In the genomic region with DNA sequence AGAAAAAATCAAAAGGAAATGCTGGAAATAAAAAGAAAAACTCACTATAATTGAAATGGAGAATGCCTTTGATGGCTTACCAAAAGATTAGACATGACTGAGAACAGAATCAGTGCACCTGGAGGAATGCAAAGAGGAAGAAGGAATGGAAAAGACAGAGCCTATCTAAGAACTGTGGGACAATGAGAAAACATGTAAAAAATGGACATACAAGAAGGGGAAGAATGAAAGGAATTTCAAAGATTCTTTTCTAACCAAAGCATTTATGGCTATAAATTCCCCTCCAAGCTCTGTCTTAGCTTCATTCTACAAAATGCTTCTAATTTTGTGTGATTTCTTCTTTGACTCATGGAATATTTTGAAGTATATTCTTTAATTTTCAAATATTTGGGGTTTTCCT, we compare ENCODE assay signal across 15 cellular contexts. TPM values are rescaled to one million over a fixed set of nuclear protein-coding genes. Genes with fewer than 3 reads are reported as not detected.
DNase-seq lines count a peak whose midpoint lies in the region; ATAC-seq and TF ChIP-seq lines count a peak whose summit lies in the region.
"Had no signal": no experiment of that assay in that cellular context is flagged by ENCODE, and none has a peak within 500 bp of the region (broad histone marks: within the 10 kb centered on the region; RNA-seq: fewer than 3 reads in every experiment).

No MANE protein-coding gene starts in this region.

- H2BK120ac ChIP-seq in trophoblast cell (ENCODE audit: insufficient read depth, low read length, poor library complexity): no peak overlapping the region

- in situ Hi-C loops in mammary epithelial cell (cut with MboI; ENCODE audit: low sequenced_read_pairs in 2 of 2): no loop called here
- in situ Hi-C loops in transverse colon (cut with MboI; ENCODE audit: low pct_ligation_motif_present in 1 of 4, low pct_unique_long_range_greater_than_20kb in 1 of 4, low sequenced_read_pairs in 3 of 4): no loop called here

- H4K12ac ChIP-seq in trophoblast cell (ENCODE audit: low read depth, low read length): no peak overlapping the region

- H3K4me2 ChIP-seq in GM23338: no peak overlapping the region
- no peak overlapping the region for H3K4me2 ChIP-seq in mammary epithelial cell (ENCODE audit: insufficient read depth, low read depth, low read length)
- H3K4me2 ChIP-seq in trophoblast cell (ENCODE audit: low read length): no peak overlapping the region
- H3K4me2 ChIP-seq: A549 had no signal

- no peak for TF ChIP-seq POLR2A in transverse colon (IDR thresholded peaks at IDR 0.05)

- H3K27ac ChIP-seq in GM23338 (ENCODE audit: low read depth) (no peak overlapping the region), mammary epithelial cell (ENCODE audit: insufficient read depth, low read depth, low read length) (no peak overlapping the region), trophoblast cell (ENCODE audit: low read depth, low read length) (peak overlapping the region; percentile 68), transverse colon (no peak overlapping the region)
- H3K27ac ChIP-seq: A549, RWPE1 had no signal

- H3K36me3 ChIP-seq in GM23338 (ENCODE audit: insufficient read depth): no peaks in the 10 kb centered on the region
- H3K36me3 ChIP-seq in mammary epithelial cell (ENCODE audit: insufficient read depth, low read length): no peaks in the 10 kb centered on the region
- H3K36me3 ChIP-seq in trophoblast cell (ENCODE audit: control insufficient read depth in 1 of 2, insufficient read depth in 2 of 2, low read length in 2 of 2): no peaks in the 10 kb centered on the region
- no peaks in the 10 kb centered on the region for H3K36me3 ChIP-seq in transverse colon
- no peaks in the 10 kb centered on the region for H3K36me3 ChIP-seq in H7 (replicated peaks; ENCODE audit: control insufficient read depth, insufficient read depth, low read length)

- no peak overlapping the region for H3K27ac Mint-ChIP-seq in GM23338
- H3K27ac Mint-ChIP-seq: CD4-positive, CD25-positive, alpha-beta regulatory T cell had no signal

- no peak overlapping the region for H4K8ac ChIP-seq in trophoblast cell (ENCODE audit: low read depth, low read length)

- H3K9me3 ChIP-seq in mammary epithelial cell (replicated peaks; ENCODE audit: insufficient read depth, low read length): peaks cover 4% of the 10 kb centered on the region
- peaks cover 22% of the 10 kb centered on the region for H3K9me3 ChIP-seq in trophoblast cell (ENCODE audit: insufficient read depth, low read depth, low read length)
- no peaks in the 10 kb centered on the region for H3K9me3 ChIP-seq in transverse colon

- H3K79me2 ChIP-seq in GM23338 (replicated peaks; ENCODE audit: insufficient read depth) (no peaks in the 10 kb centered on the region), mammary epithelial cell (ENCODE audit: insufficient read depth, low read length) (no peaks in the 10 kb centered on the region), trophoblast cell (ENCODE audit: control insufficient read depth, insufficient read depth, low read length, poor library complexity) (no peaks in the 10 kb centered on the region)

- H3K4me3 ChIP-seq in GM23338 (no peak overlapping the region), mammary epithelial cell (replicated peaks in 1 of 3; ENCODE audit: insufficient read depth in 1 of 3, low read depth in 2 of 3, low read length in 3 of 3) (no peak overlapping the region), trophoblast cell (ENCODE audit: low read depth, low read length) (no peak overlapping the region), transverse colon (no peak overlapping the region), H7 (ENCODE audit: insufficient read depth, low read depth, low read length) (no peak overlapping the region)
- H3K4me3 ChIP-seq: A549 had no signal

- H3K27me3 Mint-ChIP-seq in GM23338 (ENCODE audit: insufficient read depth, low read depth, poor library complexity): peaks cover 3% of the 10 kb centered on the region

- no peak overlapping the region for H2BK12ac ChIP-seq in trophoblast cell (ENCODE audit: low read length)

- CTCF ChIA-PET in mammary epithelial cell (lab: Charles Lee; ENCODE audit: low non-redundant PET): no interaction called here

- H3K18ac ChIP-seq in trophoblast cell (ENCODE audit: low read length): no peak overlapping the region

- ATAC-seq in GM23338 (no peak), HG03354 (IDR thresholded peaks at IDR 0.05; ENCODE audit: poor library complexity, severe bottlenecking, unreplicated experiment) (no peak)
- ATAC-seq: A549, PC-3 had no signal

- no peaks in the 10 kb centered on the region for H3K4me1 Mint-ChIP-seq in GM23338
- H3K4me1 Mint-ChIP-seq: CD4-positive, CD25-positive, alpha-beta regulatory T cell had no signal

- no peak overlapping the region for H3K23ac ChIP-seq in trophoblast cell (ENCODE audit: low read length)

- H2AFZ ChIP-seq in GM23338 (no peak overlapping the region), mammary epithelial cell (ENCODE audit: low read depth, low read length) (no peak overlapping the region), trophoblast cell (ENCODE audit: insufficient read depth, low read length, poor library complexity) (no peak overlapping the region)

- H3K4me3 Mint-ChIP-seq in GM23338: no peak overlapping the region
- H3K4me3 Mint-ChIP-seq: CD4-positive, CD25-positive, alpha-beta regulatory T cell had no signal

- H3K9ac ChIP-seq in mammary epithelial cell (ENCODE audit: insufficient read depth, low read length) (no peak overlapping the region), trophoblast cell (ENCODE audit: low read length) (no peak overlapping the region)

- dilution Hi-C loops in mammary epithelial cell (cut with HindIII; ENCODE audit: low sequenced_read_pairs): no loop called here

- H3K27me3 ChIP-seq in GM23338 (ENCODE audit: insufficient read depth) (no peaks in the 10 kb centered on the region), mammary epithelial cell (ENCODE audit: insufficient read depth, low read length) (no peaks in the 10 kb centered on the region), trophoblast cell (ENCODE audit: insufficient read depth, low read length) (no peaks in the 10 kb centered on the region), transverse colon (no peaks in the 10 kb centered on the region), H7 (ENCODE audit: control insufficient read depth, insufficient read depth, low read length) (no peaks in the 10 kb centered on the region)

- H3K36me3 Mint-ChIP-seq in GM23338 (ENCODE audit: low read depth): peaks cover 2% of the 10 kb centered on the region; the same call in 1 of the 3 replicates
- H3K36me3 Mint-ChIP-seq: CD4-positive, CD25-positive, alpha-beta regulatory T cell had no signal

- TSS peak; percentile 100 for BruUV-seq in mammary epithelial cell (replicated peaks; lab: Mats Ljungman, UMichigan)

- H3K4me1 ChIP-seq in GM23338 (ENCODE audit: insufficient read depth): peaks cover 5% of the 10 kb centered on the region; the same call in 1 of the 2 replicates
- no peaks in the 10 kb centered on the region for H3K4me1 ChIP-seq in mammary epithelial cell (ENCODE audit: insufficient read depth, low read length)
- peaks cover 9 to 11% of the 10 kb centered on the region in 2 experiments for H3K4me1 ChIP-seq in trophoblast cell (ENCODE audit: control insufficient read depth in 1 of 2, insufficient read depth in 2 of 2, low read length in 2 of 2)
- H3K4me1 ChIP-seq in transverse colon: no peaks in the 10 kb centered on the region
- H3K4me1 ChIP-seq: A549 had no signal

- H3K9me2 ChIP-seq in GM23338 (ENCODE audit: insufficient read depth): 0 out of 2 replicates have a peak, but pooled peaks cover 3% of the 10 kb centered on the region

- no peak overlapping the region for H3K4ac ChIP-seq in trophoblast cell (ENCODE audit: low read depth, low read length)

- H3K14ac ChIP-seq in trophoblast cell (ENCODE audit: low read length): no peak overlapping the region

- peaks cover 63% of the 10 kb centered on the region for H3K9me3 Mint-ChIP-seq in GM23338

- DNase-seq in AG08395 (ENCODE audit: low spot score) (peak; percentile 44), GM23338 (ENCODE audit: low spot score) (peak; percentile 12), mammary epithelial cell (no peak), trophoblast cell (peak in 1 of 2 donors; percentile 72), transverse colon (no peak), H7 (no peak)
- DNase-seq: CD4-positive, CD25-positive, alpha-beta regulatory T cell; KBM-7; NCI-H1436; NCI-H2029 treated with DMSO at 0.1 percent for 48 hours; NCI-H748 treated with DMSO at 0.1 percent for 48 hours; PC-3 had no signal

- no peak overlapping the region for H2BK5ac ChIP-seq in trophoblast cell (ENCODE audit: low read depth, low read length, poor library complexity)

- intact Hi-C loops in mammary epithelial cell (cut with micrococcal nuclease): no loop called here
- intact Hi-C loops in transverse colon (cut with DNase I; ENCODE audit: low total_unique reads): no loop called here

- no peaks in the 10 kb centered on the region for H3F3A ChIP-seq in GM23338 (replicated peaks; ENCODE audit: low read depth)

- H4K91ac ChIP-seq in trophoblast cell (ENCODE audit: low read depth, low read length): no peak overlapping the region

- no peak for TF ChIP-seq EP300 in transverse colon (IDR thresholded peaks at IDR 0.05; ENCODE audit: low read depth)

- H4K20me1 ChIP-seq in GM23338 (replicated peaks; ENCODE audit: insufficient read depth) (no peaks in the 10 kb centered on the region), mammary epithelial cell (ENCODE audit: insufficient read depth, low read length) (no peaks in the 10 kb centered on the region)

- H3K79me1 ChIP-seq in trophoblast cell (ENCODE audit: low read length): peaks cover 15% of the 10 kb centered on the region

- H2AK5ac ChIP-seq in trophoblast cell (ENCODE audit: low read length): no peak overlapping the region

- TF ChIP-seq CTCF in GM23338 (conservative IDR thresholded peaks at IDR 0.05; ENCODE audit: low read depth in 2 of 2) (no peak), mammary epithelial cell (conservative IDR thresholded peaks at IDR 0.05 in 1 of 2, IDR thresholded peaks at IDR 0.05 in 1 of 2; ENCODE audit: extremely low read depth in 1 of 2, insufficient read depth in 1 of 2, low read depth in 1 of 2, low read length in 2 of 2) (no peak), transverse colon (IDR thresholded peaks at IDR 0.05) (no peak)

RNA-seq across cellular contexts. Expression of a gene that starts 47.5 kb away (rescaled TPM):
- 9.9 and 15.3 TPM in 2 replicates for total RNA-seq in GM23338 (2014; rRNA removed; shearing (Covaris generic))
- polyA plus RNA-seq in GM23338 (2016; fragmentation: Nextera tagmentation; extraction: Ambion mirVana) (9.6 and 18.1 TPM in 2 replicates), mammary epithelial cell (7.4 TPM)
- total RNA-seq in mammary epithelial cell (10 to 100 TPM; 17.5 to 31.7 TPM), transverse colon (10 to 100 TPM; 36.0 to 72.6 (median 52.4) TPM)
- polyA minus RNA-seq in mammary epithelial cell: 7.1 TPM
- 9.8 and 10.2 TPM in 2 replicates for polyA plus RNA-seq in trophoblast cell (2013)
- total RNA-seq in H7 (2014; rRNA removed; shearing (Covaris generic)): 6.1 and 11.2 TPM in 2 replicates

RNA-seq across cellular contexts. Expression of a gene that starts 56.1 kb away (rescaled TPM):
- total RNA-seq in GM23338 (2014; rRNA removed; shearing (Covaris generic)): 15.7 and 27.3 TPM in 2 replicates
- polyA plus RNA-seq in GM23338 (2016; fragmentation: Nextera tagmentation; extraction: Ambion mirVana): 14.1 and 22.6 TPM in 2 replicates
- 10 to 100 TPM; 12.5 to 14.1 TPM for total RNA-seq in mammary epithelial cell
- 5.7 TPM for polyA plus RNA-seq in mammary epithelial cell
- polyA minus RNA-seq in mammary epithelial cell: not detected
- polyA plus RNA-seq in trophoblast cell (2013): 16.8 and 17.7 TPM in 2 replicates
- total RNA-seq in transverse colon: 10 to 100 TPM in 2 of 4 donors, 1 to 10 TPM in 2; 3.6 to 17.3 (median 8.8) TPM
- 19.4 and 26.0 TPM in 2 replicates for total RNA-seq in H7 (2014; rRNA removed; shearing (Covaris generic))

Comparison
In these comparisons a context has a peak if more than half of its experiments do, and no peak if none do; other contexts are left out.
1. DNase-seq: peak in AG08395 (single experiment) and GM23338 (single experiment); none in mammary epithelial cell (single experiment), transverse colon (single experiment) and H7 (single experiment).